ENCODE assay signal across 19 cellular contexts in the genomic region with DNA sequence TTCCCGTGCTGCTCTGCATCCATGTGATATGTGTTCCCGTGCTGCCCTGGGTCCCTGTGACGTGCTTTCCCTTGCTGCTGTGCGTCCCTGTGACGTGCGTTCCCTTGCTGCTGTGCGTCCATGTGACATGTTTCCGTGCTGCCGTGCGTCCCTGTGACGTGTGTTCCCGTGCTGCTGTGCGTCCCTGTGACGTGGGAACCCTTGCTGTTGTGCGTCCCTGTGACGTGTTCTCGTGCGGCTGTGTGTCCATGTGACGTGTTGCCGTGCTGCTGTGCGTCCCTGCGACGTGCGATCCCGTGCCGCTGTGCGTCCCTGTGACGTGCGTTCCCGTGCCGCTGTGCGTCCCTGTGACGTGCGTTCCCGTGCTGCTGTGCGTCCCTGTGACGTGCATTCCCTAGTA. TPM values are rescaled to one million over a fixed set of nuclear protein-coding genes. Genes with fewer than 3 reads are reported as not detected.
DNase-seq lines count a peak whose midpoint lies in the region; ATAC-seq, FAIRE-seq and TF ChIP-seq lines count a peak whose summit lies in the region.
"Had no signal": no experiment of that assay in that cellular context is flagged by ENCODE, and none has a peak within 500 bp of the region (broad histone marks: within the 10 kb centered on the region; RNA-seq: fewer than 3 reads in every experiment).

No MANE protein-coding gene starts in this region.

- dilution Hi-C loops in IMR-90 (cut with HindIII; ENCODE audit: low sequenced_read_pairs, unreplicated experiment): no loop called here

- in situ Hi-C loops in IMR-90 (cut with MboI; ENCODE audit: low sequenced_read_pairs): no loop called here

- H2BK12ac ChIP-seq in H1 (ENCODE audit: low read depth, low read length): peak overlapping the region; percentile 99; the same call in 1 of the 2 replicates

- H3K27ac ChIP-seq in IMR-90 (ENCODE audit: insufficient read depth, low read length) (no peak overlapping the region), H1 (ENCODE audit: low read depth, low read length) (peak overlapping the region; percentile 55; the same call in 1 of the 2 replicates), adrenal gland (no peak overlapping the region)
- H3K27ac ChIP-seq: Peyer's patch had no signal

- no peak overlapping the region; the same call in 1 of the 2 replicates for H3K4ac ChIP-seq in IMR-90 (ENCODE audit: low read depth, low read length)
- H3K4ac ChIP-seq in H1 (replicated peaks; ENCODE audit: insufficient read length, low read depth, low read length): no peak overlapping the region

- no peak overlapping the region for H3K56ac ChIP-seq in IMR-90 (ENCODE audit: extremely low read depth, insufficient read depth, low read length)
- H3K56ac ChIP-seq in H1 (replicated peaks; ENCODE audit: insufficient read length, low read depth, low read length): no peak overlapping the region

- WGBS in IMR-90 (ENCODE audit: extremely low coverage in 2 of 2, insufficient read length in 1 of 2), 2 experiments: 98% methylated on average over 37 of the region's 37 CpGs; no CpG with 5 or more reads in 1 of the 2 experiments
- WGBS in H1 (ENCODE audit: extremely low coverage in 1 of 2, insufficient coverage in 1 of 2, insufficient read length in 1 of 2, insufficient replicate concordance in 2 of 2, low coverage in 1 of 2, low lambda C conversion rate in 2 of 2, missing lambda C conversion rate in 1 of 2), 2 experiments: 94% methylated on average over 37 of the region's 37 CpGs; no CpG with 5 or more reads in 1 of the 2 experiments
- WGBS in adrenal gland, 4 donors: 94 to 97% (median 95%) methylated on average over 33 to 37 of the region's 37 CpGs

- no TSS peak for BruUV-seq in IMR-90 (replicated peaks; lab: Mats Ljungman, UMichigan)

- H4K5ac ChIP-seq in IMR-90 (ENCODE audit: low read depth, low read length) (no peak overlapping the region), H1 (ENCODE audit: insufficient read length, low read depth, low read length) (no peak overlapping the region)

- FAIRE-seq in H1 (lab: Jason Lieb, UNC): no peak

- POLR2A ChIA-PET in IMR-90 (lab: Charles Lee; ENCODE audit: unreplicated experiment): no interaction called here
- POLR2A ChIA-PET in H1 (lab: Charles Lee; ENCODE audit: partially characterized antibody): no interaction called here

- H3K23ac ChIP-seq in IMR-90 (ENCODE audit: low read depth, low read length) (no peak overlapping the region), H1 (ENCODE audit: insufficient read length) (no peak overlapping the region)

- H2BK20ac ChIP-seq in IMR-90 (ENCODE audit: low read depth, low read length): no peak overlapping the region
- H2BK20ac ChIP-seq in H1 (ENCODE audit: low read length): 0 out of 2 replicates have a peak overlapping the region, but pooled peaks have one; percentile 43

- H2BK120ac ChIP-seq in IMR-90 (ENCODE audit: low read depth, low read length) (no peak overlapping the region), H1 (replicated peaks; ENCODE audit: low read depth, low read length) (no peak overlapping the region)

- no peak for TF ChIP-seq POLR2A in IMR-90 (IDR thresholded peaks at IDR 0.05; ENCODE audit: low read depth, low read length)
- no peak for TF ChIP-seq POLR2A in H1 (IDR thresholded peaks at IDR 0.05; ENCODE audit: control extremely low read depth in 1 of 2, low read depth in 2 of 2, low read length in 2 of 2)
- TF ChIP-seq POLR2A in adrenal gland (IDR thresholded peaks at IDR 0.05): no peak

- H2AFZ ChIP-seq in IMR-90 (replicated peaks; ENCODE audit: low read length, poor library complexity): no peak overlapping the region
- no peak overlapping the region for H2AFZ ChIP-seq in H1 (ENCODE audit: low read length)

- H3K27ac Mint-ChIP-seq in activated naive CD4-positive, alpha-beta T cell treated with anti-CD3 and anti-CD28 coated beads, Interleukin-2, amount 50 U/mL, for 72 hours: peak overlapping the region; percentile 81

- ATAC-seq in activated naive CD4-positive, alpha-beta T cell treated with anti-CD3 and anti-CD28 coated beads, Interleukin-2, amount 50 U/mL, for 72 hours: no peak
- ATAC-seq in IMR-90 (ENCODE audit: low read depth): no peak
- ATAC-seq in sciatic nerve: no peak

- H3K9ac ChIP-seq in IMR-90 (ENCODE audit: low read depth, low read length): no peak overlapping the region
- H3K9ac ChIP-seq in H1 (replicated peaks in 1 of 4; ENCODE audit: extremely low read depth in 1 of 4, low read depth in 3 of 4, low read length in 3 of 4): no peak overlapping the region

- no peak for TF ChIP-seq EP300 in H1 (IDR thresholded peaks at IDR 0.05; ENCODE audit: borderline replicate concordance in 1 of 2, low read depth in 2 of 2, low read length in 2 of 2)

- H3K79me1 ChIP-seq in IMR-90 (ENCODE audit: low read depth in 1 of 2, low read length in 2 of 2): peaks cover 13 to 35% of the 10 kb centered on the region in 2 experiments
- H3K79me1 ChIP-seq in H1 (ENCODE audit: low read depth, low read length): peaks cover 5% of the 10 kb centered on the region

- H3K36me3 Mint-ChIP-seq in activated naive CD4-positive, alpha-beta T cell treated with anti-CD3 and anti-CD28 coated beads, Interleukin-2, amount 50 U/mL, for 72 hours: peaks cover 7 to 44% of the 10 kb centered on the region in 2 donors

- CTCF ChIA-PET in IMR-90 (lab: Yijun Ruan, JAX): no interaction called here
- CTCF ChIA-PET in H1 (lab: Charles Lee; ENCODE audit: partially characterized antibody): interaction anchor here (0.6 to 2.3 kb wide), 6 partner anchors 8 to 227 kb away, joined by 3 to 6 read pairs (median 4); no protein-coding TSS in a partner anchor

- no peaks in the 10 kb centered on the region for H3K79me2 ChIP-seq in H1 (ENCODE audit: control insufficient read depth in 1 of 2, insufficient read depth in 2 of 2, low read length in 2 of 2)

- H3K4me3 ChIP-seq in IMR-90 (ENCODE audit: insufficient read depth, low read depth, low read length) (no peak overlapping the region), H1 (ENCODE audit: extremely low read depth in 1 of 4, insufficient read depth in 2 of 4, low read depth in 3 of 4, low read length in 4 of 4) (no peak overlapping the region), adrenal gland (no peak overlapping the region)
- H3K4me3 ChIP-seq: Peyer's patch had no signal

- H3K27me3 ChIP-seq in IMR-90 (ENCODE audit: control insufficient read depth, insufficient read depth, low read length) (no peaks in the 10 kb centered on the region), H1 (replicated peaks in 1 of 4; ENCODE audit: control insufficient read depth in 3 of 4, extremely low read depth in 1 of 4, insufficient read depth in 3 of 4, low read length in 3 of 4) (no peaks in the 10 kb centered on the region), adrenal gland (no peaks in the 10 kb centered on the region)
- H3K27me3 ChIP-seq: Peyer's patch had no signal

- H4K20me1 ChIP-seq in IMR-90 (ENCODE audit: insufficient read depth, low read length) (peaks cover 14% of the 10 kb centered on the region; the same call in 1 of the 2 replicates), H1 (replicated peaks in 1 of 2; ENCODE audit: control insufficient read depth in 1 of 2, insufficient read depth in 2 of 2, low read length in 2 of 2) (peaks cover 2 to 4% of the 10 kb centered on the region in 2 experiments)

- no peak overlapping the region for H3K4me2 ChIP-seq in IMR-90 (ENCODE audit: low read depth, low read length)
- H3K4me2 ChIP-seq in H1 (ENCODE audit: insufficient read depth in 1 of 2, low read depth in 2 of 2, low read length in 2 of 2): no peak overlapping the region

- H2AK5ac ChIP-seq in IMR-90 (ENCODE audit: low read depth, low read length) (peak overlapping the region; percentile 72), H1 (ENCODE audit: low read depth, low read length) (peak overlapping the region; percentile 96; the same call in 1 of the 2 replicates)

- no peak overlapping the region for H2AK9ac ChIP-seq in IMR-90 (replicated peaks; ENCODE audit: low read depth, low read length, poor library complexity)

- H4K8ac ChIP-seq in IMR-90 (ENCODE audit: low read depth in 2 of 2, low read length in 2 of 2) (no peak overlapping the region), H1 (ENCODE audit: extremely low read depth, insufficient read depth, low read length) (no peak overlapping the region)

- H3K18ac ChIP-seq in IMR-90 (ENCODE audit: low read depth, low read length): no peak overlapping the region
- no peak overlapping the region for H3K18ac ChIP-seq in H1 (ENCODE audit: extremely low read depth, low read length)

- H3K14ac ChIP-seq in IMR-90 (replicated peaks; ENCODE audit: low read depth, low read length) (no peak overlapping the region), H1 (ENCODE audit: insufficient read length) (no peak overlapping the region)

- H3K23me2 ChIP-seq in H1 (ENCODE audit: low read depth, low read length): no peaks in the 10 kb centered on the region

- TF ChIP-seq CTCF in IMR-90 (conservative IDR thresholded peaks at IDR 0.05; ENCODE audit: low read depth, low read length): no peak
- no peak for TF ChIP-seq CTCF in H1 (IDR thresholded peaks at IDR 0.05; ENCODE audit: control extremely low read depth in 1 of 3, insufficient read depth in 1 of 3, low read depth in 1 of 3, low read length in 3 of 3)
- TF ChIP-seq CTCF in adrenal gland (IDR thresholded peaks at IDR 0.05): no peak

- no peaks in the 10 kb centered on the region for H3K9me3 ChIP-seq in IMR-90 (ENCODE audit: control insufficient read depth, insufficient read depth, low read length)
- no peaks in the 10 kb centered on the region for H3K9me3 ChIP-seq in H1 (ENCODE audit: insufficient read depth in 2 of 2, low read depth in 1 of 2, low read length in 1 of 2)
- no peaks in the 10 kb centered on the region for H3K9me3 ChIP-seq in adrenal gland (replicated peaks in 1 of 3)
- H3K9me3 ChIP-seq: Peyer's patch had no signal

- no peak overlapping the region for H2BK5ac ChIP-seq in IMR-90 (ENCODE audit: low read depth, low read length, poor library complexity, severe bottlenecking)
- peak overlapping the region; percentile 82 for H2BK5ac ChIP-seq in H1 (ENCODE audit: low read depth, low read length)

- intact Hi-C loops in IMR-90 (cut with micrococcal nuclease) (no loop called here), sciatic nerve (cut with DNase I) (no loop called here), adrenal gland (cut with DNase I) (no loop called here)

- no peak overlapping the region for H4K91ac ChIP-seq in IMR-90 (ENCODE audit: insufficient read depth, low read depth, low read length)
- peak overlapping the region; percentile 72 for H4K91ac ChIP-seq in H1 (replicated peaks; ENCODE audit: insufficient read length, low read length)

- DNase-seq in activated naive CD4-positive, alpha-beta T cell treated with anti-CD3 and anti-CD28 coated beads, Interleukin-2, amount 50 U/mL, for 72 hours (ENCODE audit: low spot score in 2 of 2): peak in 1 of 2 donors; percentile 52
- no peak for DNase-seq in activated naive CD4-positive, alpha-beta T cell treated with Interleukin-2 at 50 U/mL for 16 hours
- DNase-seq in IMR-90 (no peak), H1 (ENCODE audit: low read depth in 1 of 2, low spot score in 2 of 2) (no peak), sciatic nerve (ENCODE audit: low spot score) (peak; percentile 23), adrenal gland (no peak), ecto neural progenitor cell (ENCODE audit: low spot score) (no peak)
- DNase-seq in stimulated activated CD4-positive, alpha-beta T cell treated with anti-CD3 and anti-CD28 coated beads, Interleukin-4, amount 100 ng/mL, for 24 hours: no peak
- DNase-seq: CD4-positive, CD25-positive, alpha-beta regulatory T cell; DND-41; GDM1; GOT3; Kasumi-1; NCI-H187 treated with DMSO at 0.1 percent for 48 hours; NCI-H2171; NCI-H446 treated with DMSO at 0.1 percent for 48 hours; NCI-H774; SHP77 had no signal

- H3K36me3 ChIP-seq in IMR-90 (ENCODE audit: control insufficient read depth, insufficient read depth, low read length) (peaks cover 35% of the 10 kb centered on the region), H1 (ENCODE audit: control insufficient read depth in 2 of 4, insufficient read depth in 4 of 4, low read length in 3 of 4) (peaks cover 2 to 18% (median 6%) of the 10 kb centered on the region in 4 experiments; a peak in 5 of 8 replicates), adrenal gland (replicated peaks in 1 of 2) (peaks cover 0 to 70% of the 10 kb centered on the region in 2 donors)

- TF ChIP-seq RAD21 in IMR-90 (IDR thresholded peaks at IDR 0.05; ENCODE audit: low read length) (no peak), H1 (IDR thresholded peaks at IDR 0.05 in 1 of 2, conservative IDR thresholded peaks at IDR 0.05 in 1 of 2; ENCODE audit: low read depth in 2 of 2, low read length in 2 of 2) (no peak)

- peaks cover 13% of the 10 kb centered on the region for H3K9me1 ChIP-seq in IMR-90 (ENCODE audit: insufficient read depth, low read length)

- no peaks in the 10 kb centered on the region for H3K9me3 Mint-ChIP-seq in activated naive CD4-positive, alpha-beta T cell treated with anti-CD3 and anti-CD28 coated beads, Interleukin-2, amount 50 U/mL, for 72 hours
- H3K9me3 Mint-ChIP-seq: CD4-positive, CD25-positive, alpha-beta regulatory T cell had no signal

- H2BK15ac ChIP-seq in IMR-90 (ENCODE audit: low read depth, low read length) (no peak overlapping the region), H1 (ENCODE audit: low read length) (peak overlapping the region; percentile 20; the same call in 1 of the 2 replicates)

- H3K4me1 ChIP-seq in IMR-90 (ENCODE audit: control insufficient read depth, insufficient read depth, low read length) (peaks cover 2% of the 10 kb centered on the region), H1 (replicated peaks in 1 of 4; ENCODE audit: control insufficient read depth in 3 of 4, insufficient read depth in 4 of 4, low read length in 3 of 4) (no peaks in the 10 kb centered on the region; a peak in 2 of 7 replicates), adrenal gland (replicated peaks in 1 of 2) (no peaks in the 10 kb centered on the region)
- H3K4me1 ChIP-seq: Peyer's patch had no signal

RNA-seq across cellular contexts. Expression of a gene that starts 45.8 kb away (rescaled TPM):
- total RNA-seq in activated naive CD4-positive, alpha-beta T cell treated with anti-CD3 and anti-CD28 coated beads, Interleukin-2, amount 50 U/mL, for 72 hours: 10 to 100 TPM; 21.2 to 31.5 TPM
- total RNA-seq in IMR-90 (2012; rRNA removed): 12.7 and 16.4 TPM in 2 replicates
- 14.0 and 14.5 TPM in 2 replicates for polyA plus RNA-seq in IMR-90 (2012; rRNA removed)
- polyA plus RNA-seq in IMR-90 (2012; cell fraction: cytosol; rRNA removed): 9.0 and 12.3 TPM in 2 replicates
- 26.3 and 32.3 TPM in 2 replicates for polyA plus RNA-seq in IMR-90 (2012; cell fraction: nucleus; rRNA removed; ENCODE audit: low replicate concordance)
- total RNA-seq in H1 (2021; fragmentation: NEBNext Ultra II Directional; extraction: Animal tissue kit (Norgen Biotek cat#: 25700)): 10.5 and 12.0 TPM in 2 replicates
- 9.6 and 10.1 TPM in 2 replicates for polyA plus RNA-seq in H1 (2011; rRNA removed)
- polyA plus RNA-seq in H1 (2011; cell fraction: cytosol; rRNA removed): 9.6 TPM
- 11.9 TPM for polyA plus RNA-seq in H1 (2011; cell fraction: nucleus; rRNA removed)
- 7.4 to 8.7 TPM (median 8.0 TPM) in 4 replicates for polyA plus RNA-seq in H1 (2012, experiment 1 of 2)
- polyA plus RNA-seq in H1 (2012, experiment 2 of 2): 1.5 TPM
- 4.4 TPM for polyA plus RNA-seq in H1 (2013, experiment 1 of 2)
- 4.6 TPM for polyA plus RNA-seq in H1 (2013, experiment 2 of 2)
- polyA minus RNA-seq in H1 (2011; rRNA and poly(A)+ RNA removed): 30.8 and 33.1 TPM in 2 replicates
- 7.4 TPM for polyA minus RNA-seq in H1 (2011; cell fraction: cytosol; rRNA and poly(A)+ RNA removed)
- polyA minus RNA-seq in H1 (2011; cell fraction: nucleus; rRNA and poly(A)+ RNA removed): 14.6 TPM
- 20.5 TPM for total RNA-seq in sciatic nerve
- 10 to 100 TPM; 20.6 to 32.7 (median 25.3) TPM for total RNA-seq in adrenal gland
- 10 to 100 TPM; 15.8 to 23.6 (median 18.4) TPM for polyA plus RNA-seq in adrenal gland

RNA-seq across cellular contexts. Expression of a gene that starts 53.0 kb away (rescaled TPM):
- total RNA-seq in activated naive CD4-positive, alpha-beta T cell treated with anti-CD3 and anti-CD28 coated beads, Interleukin-2, amount 50 U/mL, for 72 hours: 10 to 100 TPM; 52.6 to 81.1 TPM
- total RNA-seq in IMR-90 (2012; rRNA removed) (27.4 and 45.8 TPM in 2 replicates), sciatic nerve (60.9 TPM), adrenal gland (100 to 1,000 TPM in 1 of 8 donors, 10 to 100 TPM in 7; 30.1 to 330 (median 49.7) TPM)
- polyA plus RNA-seq in IMR-90 (2012; rRNA removed) (23.9 and 27.3 TPM in 2 replicates), H1 (2011; rRNA removed) (20.4 and 35.3 TPM in 2 replicates), adrenal gland (100 to 1,000 TPM in 1 of 3 donors, 10 to 100 TPM in 2; 20.4 to 789 (median 26.2) TPM)
- polyA plus RNA-seq in IMR-90 (2012; cell fraction: cytosol; rRNA removed): 4.1 and 6.3 TPM in 2 replicates
- polyA plus RNA-seq in IMR-90 (2012; cell fraction: nucleus; rRNA removed; ENCODE audit: low replicate concordance): 13.7 and 128 TPM in 2 replicates
- total RNA-seq in H1 (2021; fragmentation: NEBNext Ultra II Directional; extraction: Animal tissue kit (Norgen Biotek cat#: 25700)): 56.6 and 60.5 TPM in 2 replicates
- 47.1 TPM for polyA plus RNA-seq in H1 (2011; cell fraction: cytosol; rRNA removed)
- polyA plus RNA-seq in H1 (2011; cell fraction: nucleus; rRNA removed): 19.8 TPM
- 37.1 to 68.8 TPM (median 43.5 TPM) in 4 replicates for polyA plus RNA-seq in H1 (2012, experiment 1 of 2)
- 9.1 TPM for polyA plus RNA-seq in H1 (2012, experiment 2 of 2)
- 80.6 TPM for polyA plus RNA-seq in H1 (2013, experiment 1 of 2)
- polyA plus RNA-seq in H1 (2013, experiment 2 of 2): 85.9 TPM
- 23.5 and 30.0 TPM in 2 replicates for polyA minus RNA-seq in H1 (2011; rRNA and poly(A)+ RNA removed)
- 14.5 TPM for polyA minus RNA-seq in H1 (2011; cell fraction: cytosol; rRNA and poly(A)+ RNA removed)
- 33.2 TPM for polyA minus RNA-seq in H1 (2011; cell fraction: nucleus; rRNA and poly(A)+ RNA removed)
